ENCODE assay signal across 3 cellular contexts in genomic region chr1:225929462-225929861, GRCh38. TPM values are rescaled to one million over a fixed set of nuclear protein-coding genes. Genes with fewer than 3 reads are reported as not detected.
"Had no signal": no experiment of that assay in that cellular context is flagged by ENCODE, and none has a peak within 500 bp of the region (broad histone marks: within the 10 kb centered on the region; RNA-seq: fewer than 3 reads in every experiment).

No MANE protein-coding gene starts in this region.

RNA-seq across cellular contexts. Expression of gene LEFTY2, which starts 11.6 kb away (rescaled TPM):
- total RNA-seq: activated CD8-positive, alpha-beta memory T cell treated with anti-CD3 and anti-CD28 coated beads, Interleukin-2, amount 10 ng/mL, durations not matched to agents 7 days and 5 days; activated T-cell treated with anti-CD3 and anti-CD28 coated beads, Interleukin-2, amount 50 U/mL, for 4 hours had no signal

RNA-seq across cellular contexts. Expression of gene LEFTY1, which starts 40.5 kb away (rescaled TPM):
- total RNA-seq: activated CD8-positive, alpha-beta memory T cell treated with anti-CD3 and anti-CD28 coated beads, Interleukin-2, amount 10 ng/mL, durations not matched to agents 7 days and 5 days; Right ventricle myocardium inferior had no signal
